Comparison of ENCODE assay signal across 19 cellular contexts in genomic region chr7:1501487-1502270, GRCh38. TPM values are rescaled to one million over a fixed set of nuclear protein-coding genes. Genes with fewer than 3 reads are reported as not detected.
DNase-seq lines count a peak whose midpoint lies in the region; TF ChIP-seq lines count a peak whose summit lies in the region.
"Had no signal": no experiment of that assay in that cellular context is flagged by ENCODE, and none has a peak within 500 bp of the region (broad histone marks: within the 10 kb centered on the region; RNA-seq: fewer than 3 reads in every experiment).

No MANE protein-coding gene starts in this region.

- peaks cover 29% of the 10 kb centered on the region for H3K79me2 ChIP-seq in Karpas-422 (ENCODE audit: low read length)

- CTCF ChIA-PET in activated CD4-positive, alpha-beta T cell treated with anti-CD3 and anti-CD28 coated beads, Interleukin-2, amount 10 ng/mL, durations not matched to agents 7 days and 5 days (lab: Charles Lee) = interaction anchor here (0.8 kb wide), 1 partner anchor 12 kb away, joined by 4 read pairs; no protein-coding TSS in a partner anchor

- H4K8ac ChIP-seq in neuronal stem cell (ENCODE audit: low read depth, low read length) = no peak overlapping the region

- no peak overlapping the region for H2AK5ac ChIP-seq in neuronal stem cell (ENCODE audit: low read depth, low read length)

- H2BK15ac ChIP-seq in neuronal stem cell (ENCODE audit: low read length) = no peak overlapping the region

- no peak for TF ChIP-seq CTCF in brain (conservative IDR thresholded peaks at IDR 0.05)

- no peak overlapping the region for H4K91ac ChIP-seq in neuronal stem cell (ENCODE audit: low read depth, low read length, poor library complexity)

- no peak overlapping the region for H3K14ac ChIP-seq in neuronal stem cell (ENCODE audit: low read length)

- H3K4me1 ChIP-seq in Karpas-422 (ENCODE audit: low read length) (peaks cover 34% of the 10 kb centered on the region), neuronal stem cell (ENCODE audit: control insufficient read depth in 2 of 2, insufficient read depth in 1 of 2, low read depth in 1 of 2, low read length in 2 of 2) (peaks cover 5 to 12% of the 10 kb centered on the region in 2 donors)

- no peak overlapping the region for H2BK120ac ChIP-seq in neuronal stem cell (ENCODE audit: low read depth, low read length)

- H3K36me3 ChIP-seq in Karpas-422 (ENCODE audit: insufficient read depth, low read length) = no peaks in the 10 kb centered on the region
- peaks cover 35 to 62% of the 10 kb centered on the region in 2 donors for H3K36me3 ChIP-seq in neuronal stem cell (replicated peaks in 1 of 2; ENCODE audit: control insufficient read depth in 2 of 2, insufficient read depth in 2 of 2, low read length in 2 of 2)
- H3K36me3 ChIP-seq: SJCRH30 had no signal

- no peaks in the 10 kb centered on the region for H3K27me3 Mint-ChIP-seq in activated CD4-positive, alpha-beta T cell treated with anti-CD3 and anti-CD28 coated beads, Interleukin-2, amount 10 ng/mL, durations not matched to agents 7 days and 5 days
- H3K27me3 Mint-ChIP-seq in brain = no peaks in the 10 kb centered on the region

- peaks cover 19% of the 10 kb centered on the region for H4K20me1 ChIP-seq in Karpas-422 (ENCODE audit: insufficient read depth, low read depth, low read length)

- H2AFZ ChIP-seq in Karpas-422 (ENCODE audit: low read length) = no peak overlapping the region
- H2AFZ ChIP-seq in neuronal stem cell (ENCODE audit: low read length) = no peak overlapping the region

- no peak for DNase-seq in activated CD4-positive, alpha-beta T cell treated with anti-CD3 and anti-CD28 coated beads, Interleukin-2, amount 10 ng/mL, durations not matched to agents 7 days and 5 days
- no peak for DNase-seq in activated CD4-positive, alpha-beta T cell treated with anti-CD3 and anti-CD28 coated beads, Interleukin-2, amount 50 U/mL, for 48 hours
- peak; percentile 58 for DNase-seq in Karpas-422
- DNase-seq in neuronal stem cell (ENCODE audit: low spot score) = no peak
- DNase-seq in T1000 (lab: John Stamatoyannopoulos, UW) = no peak
- DNase-seq in Ammon's horn (ENCODE audit: low spot score) = no peak
- DNase-seq in NCI-H1092 (lab: John Stamatoyannopoulos, UW) = no peak
- DNase-seq: activated effector memory CD4-positive, alpha-beta T cell treated with anti-CD3 and anti-CD28 coated beads, Interleukin-2, amount 50 U/mL, for 16 hours; heart right ventricle; MV-4-11; NCI-H2171; SJCRH30 had no signal

- H3K9ac ChIP-seq in Karpas-422 (ENCODE audit: low read length) = no peak overlapping the region
- H3K9ac ChIP-seq in neuronal stem cell (ENCODE audit: low read depth, low read length, poor library complexity) = peak overlapping the region; percentile 2

- no peak overlapping the region for H3K18ac ChIP-seq in neuronal stem cell (ENCODE audit: low read length)

- POLR2A ChIA-PET in activated CD4-positive, alpha-beta T cell treated with anti-CD3 and anti-CD28 coated beads, Interleukin-2, amount 10 ng/mL, durations not matched to agents 7 days and 5 days (lab: Charles Lee) = no interaction called here

- peaks cover 18% of the 10 kb centered on the region for H3K79me1 ChIP-seq in neuronal stem cell (ENCODE audit: low read depth, low read length)

- H3K4me3 Mint-ChIP-seq in activated CD4-positive, alpha-beta T cell treated with anti-CD3 and anti-CD28 coated beads, Interleukin-2, amount 10 ng/mL, durations not matched to agents 7 days and 5 days = peak overlapping the region; percentile 86
- H3K4me3 Mint-ChIP-seq in brain = peak overlapping the region; percentile 86 to 93 (median 87)

- H3K4me2 ChIP-seq in Karpas-422 (ENCODE audit: low read depth, low read length, poor library complexity, severe bottlenecking) (peak overlapping the region; percentile 97), neuronal stem cell (ENCODE audit: insufficient read depth, low read length, poor library complexity, severe bottlenecking) (no peak overlapping the region)

- H3K4me3 ChIP-seq in Karpas-422 (ENCODE audit: low read length) (no peak overlapping the region), neuronal stem cell (ENCODE audit: low read length in 2 of 2) (peak overlapping the region; percentile 52 to 96)
- H3K4me3 ChIP-seq: HAP-1, SJCRH30 had no signal

- H3K4ac ChIP-seq in neuronal stem cell (ENCODE audit: low read length) = no peak overlapping the region

- peaks cover 20% of the 10 kb centered on the region for H3K36me3 Mint-ChIP-seq in activated CD4-positive, alpha-beta T cell treated with anti-CD3 and anti-CD28 coated beads, Interleukin-2, amount 10 ng/mL, durations not matched to agents 7 days and 5 days (ENCODE audit: low read depth)
- H3K36me3 Mint-ChIP-seq in brain = peaks cover 31% of the 10 kb centered on the region

- no peak overlapping the region for H2BK12ac ChIP-seq in neuronal stem cell (ENCODE audit: low read length)

- H3K23ac ChIP-seq in neuronal stem cell (ENCODE audit: low read depth, low read length, poor library complexity) = peak overlapping the region; percentile 44

- H3K9me3 ChIP-seq in Karpas-422 (ENCODE audit: low read length) (no peaks in the 10 kb centered on the region), neuronal stem cell (replicated peaks in 1 of 2; ENCODE audit: control insufficient read depth in 2 of 2, insufficient read depth in 1 of 2, low read depth in 1 of 2, low read length in 2 of 2) (no peaks in the 10 kb centered on the region)
- H3K9me3 ChIP-seq: HAP-1, heart right ventricle, neutrophil, SJCRH30 had no signal

- no peak overlapping the region for H3K27ac Mint-ChIP-seq in activated CD4-positive, alpha-beta T cell treated with anti-CD3 and anti-CD28 coated beads, Interleukin-2, amount 10 ng/mL, durations not matched to agents 7 days and 5 days
- H3K27ac Mint-ChIP-seq in brain = peak overlapping the region in 2 of 5 experiments; percentile 28 to 55

- no CpG with 5 or more reads among the region's 21 CpGs for WGBS in neuronal stem cell (ENCODE audit: extremely low coverage in 2 of 2, insufficient read length in 2 of 2, insufficient replicate concordance in 1 of 2), 2 donors

- no peak overlapping the region for H2BK5ac ChIP-seq in neuronal stem cell (ENCODE audit: low read length)

- no peaks in the 10 kb centered on the region for H3K9me3 Mint-ChIP-seq in activated CD4-positive, alpha-beta T cell treated with anti-CD3 and anti-CD28 coated beads, Interleukin-2, amount 10 ng/mL, durations not matched to agents 7 days and 5 days
- no peaks in the 10 kb centered on the region for H3K9me3 Mint-ChIP-seq in brain

- H3K9me2 ChIP-seq in Karpas-422 (replicated peaks; ENCODE audit: insufficient read depth, low read length) = no peaks in the 10 kb centered on the region

- H3K27ac ChIP-seq in Karpas-422 (ENCODE audit: low read length) (no peak overlapping the region), neuronal stem cell (replicated peaks; ENCODE audit: low read length) (no peak overlapping the region)
- H3K27ac ChIP-seq: heart right ventricle, neutrophil, SJCRH30, VCaP had no signal

- no peaks in the 10 kb centered on the region for H3K27me3 ChIP-seq in Karpas-422 (ENCODE audit: low read length)
- no peaks in the 10 kb centered on the region for H3K27me3 ChIP-seq in neuronal stem cell (ENCODE audit: control insufficient read depth in 3 of 3, insufficient read depth in 3 of 3, low read depth in 1 of 3, low read length in 3 of 3)
- H3K27me3 ChIP-seq: heart right ventricle, neutrophil, SJCRH30 had no signal

- H3K4me1 Mint-ChIP-seq in activated CD4-positive, alpha-beta T cell treated with anti-CD3 and anti-CD28 coated beads, Interleukin-2, amount 10 ng/mL, durations not matched to agents 7 days and 5 days = peaks cover 44% of the 10 kb centered on the region
- peaks cover 22% of the 10 kb centered on the region for H3K4me1 Mint-ChIP-seq in brain

RNA-seq across cellular contexts. Expression of gene INTS1, which starts 2.5 kb away (rescaled TPM):
- 100 to 1,000 TPM in 1 of 2 experiments, 10 to 100 TPM in 1; 90.6 to 104 TPM for total RNA-seq in activated CD4-positive, alpha-beta T cell treated with anti-CD3 and anti-CD28 coated beads, Interleukin-2, amount 10 ng/mL, durations not matched to agents 7 days and 5 days
- total RNA-seq in Karpas-422 (2014; rRNA removed; shearing (Covaris generic); ENCODE audit: low replicate concordance) = 25.7 and 42.1 TPM in 2 replicates
- 102 TPM for polyA plus RNA-seq in brain (ENCODE audit: insufficient read depth, low read depth, low replicate concordance)
- 25.3 TPM for polyA plus RNA-seq in neuronal stem cell (2013, experiment 1 of 2)
- polyA plus RNA-seq in neuronal stem cell (2013, experiment 2 of 2) = 24.4 TPM

RNA-seq across cellular contexts. Expression of gene MAFK, which starts 28.8 kb away (rescaled TPM):
- 10 to 100 TPM; 24.7 to 29.3 TPM for total RNA-seq in activated CD4-positive, alpha-beta T cell treated with anti-CD3 and anti-CD28 coated beads, Interleukin-2, amount 10 ng/mL, durations not matched to agents 7 days and 5 days
- total RNA-seq in Karpas-422 (2014; rRNA removed; shearing (Covaris generic); ENCODE audit: low replicate concordance) = 10.3 and 13.8 TPM in 2 replicates
- 17.9 TPM for polyA plus RNA-seq in brain (ENCODE audit: insufficient read depth, low read depth, low replicate concordance)
- polyA plus RNA-seq in neuronal stem cell (2013, experiment 1 of 2) = 4.4 TPM
- 4.1 TPM for polyA plus RNA-seq in neuronal stem cell (2013, experiment 2 of 2)

RNA-seq across cellular contexts. Expression of gene MICALL2, which starts 42.4 kb away (rescaled TPM):
- 1 to 10 TPM; 2.1 to 2.7 TPM for total RNA-seq in activated CD4-positive, alpha-beta T cell treated with anti-CD3 and anti-CD28 coated beads, Interleukin-2, amount 10 ng/mL, durations not matched to agents 7 days and 5 days
- total RNA-seq in Karpas-422 (2014; rRNA removed; shearing (Covaris generic); ENCODE audit: low replicate concordance) = not detected in 2 replicates
- 5.1 TPM for polyA plus RNA-seq in brain (ENCODE audit: insufficient read depth, low read depth, low replicate concordance)
- 9.4 TPM for polyA plus RNA-seq in neuronal stem cell (2013, experiment 1 of 2)
- 10.1 TPM for polyA plus RNA-seq in neuronal stem cell (2013, experiment 2 of 2)

RNA-seq across cellular contexts. Expression of gene TMEM184A, which starts 54.3 kb away (rescaled TPM):
- not detected for total RNA-seq in activated CD4-positive, alpha-beta T cell treated with anti-CD3 and anti-CD28 coated beads, Interleukin-2, amount 10 ng/mL, durations not matched to agents 7 days and 5 days
- total RNA-seq in Karpas-422 (2014; rRNA removed; shearing (Covaris generic); ENCODE audit: low replicate concordance) = not detected in 2 replicates
- polyA plus RNA-seq in brain (ENCODE audit: insufficient read depth, low read depth, low replicate concordance) = 4.3 TPM
- polyA plus RNA-seq in neuronal stem cell (2013, experiment 1 of 2) = 0.32 TPM
- polyA plus RNA-seq in neuronal stem cell (2013, experiment 2 of 2) = 0.28 TPM
- total RNA-seq: A673, SJCRH30, skeletal muscle tissue, temporal lobe had no signal
